13 cellular contexts compared by ENCODE assay signal in genomic region chr6:167645383-167645782, GRCh38.
A peak's percentile ranks its signal among the peaks of the same experiment; 100 is the strongest.
DNase-seq lines count a peak whose midpoint lies in the region; TF ChIP-seq lines count a peak whose summit lies in the region.
"Had no signal": no experiment of that assay in that cellular context is flagged by ENCODE, and none has a peak within 500 bp of the region (broad histone marks: within the 10 kb centered on the region; RNA-seq: fewer than 3 reads in every experiment).

No MANE protein-coding gene starts in this region.

- peak overlapping the region; percentile 42; the same call in 1 of the 2 replicates for H3K9ac ChIP-seq in BLaER1
- H3K9ac ChIP-seq: GM23248 had no signal

- no peaks in the 10 kb centered on the region for H3K79me2 ChIP-seq in DOHH2 (ENCODE audit: control insufficient read depth, low read length)

- no peaks in the 10 kb centered on the region for H3K9me2 ChIP-seq in DOHH2 (replicated peaks; ENCODE audit: control insufficient read depth, low read length)

- no peaks in the 10 kb centered on the region for H3F3A ChIP-seq in DOHH2 (ENCODE audit: control insufficient read depth, insufficient read depth)

- no peaks in the 10 kb centered on the region for H3K27me3 Mint-ChIP-seq in mesothelial cell of epicardium (ENCODE audit: low read depth)
- peaks cover 0 to 3% (median 0%) of the 10 kb centered on the region in 3 donors for H3K27me3 Mint-ChIP-seq in CD14-positive monocyte (ENCODE audit: low read depth in 3 of 3)

- peaks cover 3% of the 10 kb centered on the region for H3K4me1 Mint-ChIP-seq in mesothelial cell of epicardium
- H3K4me1 Mint-ChIP-seq in CD14-positive monocyte = no peaks in the 10 kb centered on the region
- H3K4me1 Mint-ChIP-seq: CD4-positive, alpha-beta memory T cell had no signal

- H3K27ac Mint-ChIP-seq in mesothelial cell of epicardium (peak overlapping the region; percentile 5), CD14-positive monocyte (no peak overlapping the region)
- H3K27ac Mint-ChIP-seq: CD4-positive, alpha-beta memory T cell had no signal

- TF ChIP-seq CTCF in DOHH2 (IDR thresholded peaks at IDR 0.05; ENCODE audit: low read depth, low read length, poor library complexity, severe bottlenecking) (no peak), mesothelial cell of epicardium (IDR thresholded peaks at IDR 0.05; ENCODE audit: unreplicated experiment) (no peak), CD14-positive monocyte (IDR thresholded peaks at IDR 0.05) (no peak)

- DNase-seq in mesothelial cell of epicardium (ENCODE audit: low spot score in 2 of 2, unreplicated experiment in 2 of 2) (no peak), posterior vena cava (ENCODE audit: low spot score) (peak; percentile 10), MG63 (no peak), CD14-positive monocyte (ENCODE audit: low spot score) (no peak)
- DNase-seq in stimulated activated CD8-positive, alpha-beta memory T cell treated with anti-CD3 and anti-CD28 coated beads, Interleukin-4, amount 100 ng/mL, for 48 hours = no peak
- DNase-seq: CD4-positive, alpha-beta memory T cell; DMS79; EL; GM23248 had no signal

- peaks cover 8% of the 10 kb centered on the region for H3K9me3 Mint-ChIP-seq in mesothelial cell of epicardium
- H3K9me3 Mint-ChIP-seq in CD14-positive monocyte = peaks cover 0 to 8% (median 4%) of the 10 kb centered on the region in 7 donors

- H3K36me3 Mint-ChIP-seq in mesothelial cell of epicardium (no peaks in the 10 kb centered on the region), CD14-positive monocyte (no peaks in the 10 kb centered on the region)
- H3K36me3 Mint-ChIP-seq: CD4-positive, alpha-beta memory T cell had no signal

- H3K4me3 ChIP-seq in BLaER1 = peak overlapping the region; percentile 51
- peak overlapping the region; percentile 53 for H3K4me3 ChIP-seq in DOHH2 (ENCODE audit: low read length)
- no peak overlapping the region for H3K4me3 ChIP-seq in MG63
- H3K4me3 ChIP-seq: A549, GM23248 had no signal

- peak overlapping the region; percentile 76 for H3K27ac ChIP-seq in BLaER1
- 0 out of 2 replicates have a peak overlapping the region, but pooled peaks have one; percentile 9 for H3K27ac ChIP-seq in DOHH2 (ENCODE audit: low read depth, low read length)
- H3K27ac ChIP-seq: A549, GM23248, HL-60 had no signal

- H3K9me3 ChIP-seq in BLaER1 (peaks cover 9% of the 10 kb centered on the region; the same call in 1 of the 2 replicates), DOHH2 (ENCODE audit: control insufficient read depth, insufficient read depth, low read length) (no peaks in the 10 kb centered on the region), MG63 (no peaks in the 10 kb centered on the region)
- H3K9me3 ChIP-seq: A549 had no signal

- intact Hi-C loops in posterior vena cava (cut with DNase I) (no loop called here), CD14-positive monocyte (cut with micrococcal nuclease) (no loop called here)

- H4K20me1 ChIP-seq in BLaER1 (no peaks in the 10 kb centered on the region), DOHH2 (ENCODE audit: control insufficient read depth, insufficient read depth, low read depth, low read length) (no peaks in the 10 kb centered on the region)

- no peaks in the 10 kb centered on the region for H3K27me3 ChIP-seq in BLaER1
- H3K27me3 ChIP-seq in DOHH2 (ENCODE audit: control insufficient read depth, low read length) = no peaks in the 10 kb centered on the region
- no peaks in the 10 kb centered on the region for H3K27me3 ChIP-seq in MG63

- no peak overlapping the region for H3K4me3 Mint-ChIP-seq in mesothelial cell of epicardium
- no peak overlapping the region for H3K4me3 Mint-ChIP-seq in CD14-positive monocyte
- H3K4me3 Mint-ChIP-seq: CD4-positive, alpha-beta memory T cell had no signal

- peaks cover 66% of the 10 kb centered on the region for H3K4me1 ChIP-seq in BLaER1
- H3K4me1 ChIP-seq in DOHH2 (ENCODE audit: control insufficient read depth, low read length) = peaks cover 15% of the 10 kb centered on the region
- H3K4me1 ChIP-seq: A549 had no signal

- no peaks in the 10 kb centered on the region for H3K36me3 ChIP-seq in BLaER1
- no peaks in the 10 kb centered on the region for H3K36me3 ChIP-seq in DOHH2 (ENCODE audit: control insufficient read depth, low read length)
- H3K36me3 ChIP-seq in MG63 = no peaks in the 10 kb centered on the region

- H3K4me2 ChIP-seq in BLaER1 = peak overlapping the region; percentile 94
- peak overlapping the region; percentile 63 for H3K4me2 ChIP-seq in DOHH2 (ENCODE audit: low read length)
- H3K4me2 ChIP-seq: A549 had no signal
